ENCODE assay signal across 1 cellular context in the genomic region with DNA sequence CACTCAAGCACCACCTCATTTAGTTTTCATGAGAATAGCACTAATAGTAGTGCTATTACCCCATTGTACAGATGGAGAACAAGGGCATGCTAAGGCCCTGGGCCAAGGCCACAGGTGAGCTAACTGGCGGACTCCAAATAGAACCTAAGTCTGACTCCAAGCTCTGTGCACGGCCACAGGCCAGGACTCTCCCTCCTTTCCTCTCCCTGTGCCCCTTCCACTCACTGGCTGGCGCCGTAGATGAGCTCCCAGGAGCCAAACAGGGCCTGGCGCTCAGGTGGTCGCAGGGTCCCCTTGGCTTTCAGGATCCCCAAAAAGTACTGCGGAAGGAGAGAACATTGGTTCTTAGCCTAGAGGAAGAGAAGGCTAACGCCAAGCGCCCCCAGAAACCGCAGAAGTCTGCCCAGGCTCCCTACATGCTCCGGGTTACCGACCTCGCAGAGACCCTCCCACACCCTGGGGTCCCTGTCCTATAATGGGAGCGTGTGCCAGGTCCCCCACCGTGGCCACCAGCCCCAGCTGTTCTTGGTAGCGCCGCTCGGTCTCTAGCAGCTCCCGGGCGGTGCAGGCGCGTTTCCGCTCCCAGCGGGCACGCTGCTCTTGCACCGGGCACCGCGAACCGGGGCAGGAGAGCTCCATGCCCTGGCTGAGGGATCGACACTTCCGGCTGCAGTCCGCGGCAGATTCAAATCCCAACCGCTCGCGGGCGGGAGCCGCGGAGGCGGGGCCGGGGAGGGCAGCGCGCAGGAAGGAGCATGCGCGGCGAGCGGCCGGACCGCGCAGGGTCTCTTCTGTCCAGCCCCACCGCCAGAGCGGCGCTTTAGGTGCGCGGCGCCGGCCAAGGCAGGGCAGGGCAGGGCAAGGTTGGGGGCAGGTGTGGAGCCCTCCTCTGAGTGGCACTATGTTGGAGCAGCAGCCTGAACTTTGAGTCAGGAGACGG.
A peak's percentile ranks its signal among the peaks of the same experiment; 100 is the strongest.
TF ChIP-seq lines count a peak whose summit lies in the region.

A gene with protein sequence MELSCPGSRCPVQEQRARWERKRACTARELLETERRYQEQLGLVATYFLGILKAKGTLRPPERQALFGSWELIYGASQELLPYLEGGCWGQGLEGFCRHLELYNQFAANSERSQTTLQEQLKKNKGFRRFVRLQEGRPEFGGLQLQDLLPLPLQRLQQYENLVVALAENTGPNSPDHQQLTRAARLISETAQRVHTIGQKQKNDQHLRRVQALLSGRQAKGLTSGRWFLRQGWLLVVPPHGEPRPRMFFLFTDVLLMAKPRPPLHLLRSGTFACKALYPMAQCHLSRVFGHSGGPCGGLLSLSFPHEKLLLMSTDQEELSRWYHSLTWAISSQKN (minus strand): TSS at position 665 of the 940 bp plus-strand sequence. CDS start 26 bp downstream, at position 639.

TF ChIP-seq in HepG2, 621 proteins besides CTCF, POLR2A, EP300 and RAD21 (continued from another document and continues in another):
- TF ChIP-seq, protein P1, sequence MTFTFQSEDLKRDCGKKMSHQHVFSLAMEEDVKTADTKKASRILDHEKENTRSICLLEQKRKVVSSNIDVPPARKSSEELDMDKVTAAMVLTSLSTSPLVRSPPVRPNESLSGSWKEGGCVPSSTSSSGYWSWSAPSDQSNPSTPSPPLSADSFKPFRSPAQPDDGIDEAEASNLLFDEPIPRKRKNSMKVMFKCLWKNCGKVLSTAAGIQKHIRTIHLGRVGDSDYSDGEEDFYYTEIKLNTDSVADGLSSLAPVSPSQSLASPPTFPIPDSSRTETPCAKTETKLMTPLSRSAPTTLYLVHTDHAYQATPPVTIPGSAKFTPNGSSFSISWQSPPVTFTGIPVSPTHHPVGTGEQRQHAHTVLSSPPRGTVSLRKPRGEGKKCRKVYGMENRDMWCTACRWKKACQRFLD (CRISPR knock-in tag; IDR thresholded peaks at IDR 0.05; ENCODE audit: borderline replicate concordance): peak; percentile 66; the same call in 1 of the 2 replicates
- TF ChIP-seq, protein P2, sequence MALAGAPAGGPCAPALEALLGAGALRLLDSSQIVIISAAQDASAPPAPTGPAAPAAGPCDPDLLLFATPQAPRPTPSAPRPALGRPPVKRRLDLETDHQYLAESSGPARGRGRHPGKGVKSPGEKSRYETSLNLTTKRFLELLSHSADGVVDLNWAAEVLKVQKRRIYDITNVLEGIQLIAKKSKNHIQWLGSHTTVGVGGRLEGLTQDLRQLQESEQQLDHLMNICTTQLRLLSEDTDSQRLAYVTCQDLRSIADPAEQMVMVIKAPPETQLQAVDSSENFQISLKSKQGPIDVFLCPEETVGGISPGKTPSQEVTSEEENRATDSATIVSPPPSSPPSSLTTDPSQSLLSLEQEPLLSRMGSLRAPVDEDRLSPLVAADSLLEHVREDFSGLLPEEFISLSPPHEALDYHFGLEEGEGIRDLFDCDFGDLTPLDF (CRISPR knock-in tag; IDR thresholded peaks at IDR 0.05): peak; percentile 99
- TF ChIP-seq ZFP36L1 (CRISPR knock-in tag; IDR thresholded peaks at IDR 0.05) (peak; percentile 93; the same call in 1 of the 2 replicates), ZBTB38 (CRISPR knock-in tag; IDR thresholded peaks at IDR 0.05) (peak; percentile 59; the same call in 1 of the 2 replicates), ZNF782 (CRISPR knock-in tag; IDR thresholded peaks at IDR 0.05; ENCODE audit: borderline replicate concordance) (no peak), LCORL (IDR thresholded peaks at IDR 0.05) (no peak), LCORL (CRISPR knock-in tag; IDR thresholded peaks at IDR 0.05) (peak; percentile 83), ZSCAN22 (CRISPR knock-in tag; IDR thresholded peaks at IDR 0.05) (no peak), ZMAT3 (CRISPR knock-in tag; conservative IDR thresholded peaks at IDR 0.05) (0 out of 2 replicates have a peak, but pooled peaks have one; percentile 48), SOX13 (IDR thresholded peaks at IDR 0.05) (no peak; the same call in 1 of the 2 replicates), SOX13 (CRISPR knock-in tag; conservative IDR thresholded peaks at IDR 0.05 in 1 of 2, IDR thresholded peaks at IDR 0.05 in 1 of 2) (peak in 1 of 2 experiments; percentile 48; a peak in 1 of 4 replicates), ZBTB8A (CRISPR knock-in tag; IDR thresholded peaks at IDR 0.05; ENCODE audit: borderline replicate concordance, low read depth) (no peak), NFYC (CRISPR knock-in tag; IDR thresholded peaks at IDR 0.05) (0 out of 2 replicates have a peak, but pooled peaks have one; percentile 19), ZNF674 (CRISPR knock-in tag; IDR thresholded peaks at IDR 0.05; ENCODE audit: low read depth) (no peak), ZNF432 (CRISPR knock-in tag; IDR thresholded peaks at IDR 0.05; ENCODE audit: borderline replicate concordance) (no peak), ZKSCAN5 (CRISPR knock-in tag; IDR thresholded peaks at IDR 0.05) (no peak), PCBP1 (IDR thresholded peaks at IDR 0.05; ENCODE audit: borderline replicate concordance, low read depth, low read length) (0 out of 2 replicates have a peak, but pooled peaks have one; percentile 39), FOXA3 (CRISPR knock-in tag; IDR thresholded peaks at IDR 0.05) (peak; percentile 56; the same call in 1 of the 2 replicates), ZZZ3 (CRISPR knock-in tag; IDR thresholded peaks at IDR 0.05; ENCODE audit: borderline replicate concordance) (no peak), SMC3 (IDR thresholded peaks at IDR 0.05; ENCODE audit: low read length) (no peak)
- TF ChIP-seq, protein P3, sequence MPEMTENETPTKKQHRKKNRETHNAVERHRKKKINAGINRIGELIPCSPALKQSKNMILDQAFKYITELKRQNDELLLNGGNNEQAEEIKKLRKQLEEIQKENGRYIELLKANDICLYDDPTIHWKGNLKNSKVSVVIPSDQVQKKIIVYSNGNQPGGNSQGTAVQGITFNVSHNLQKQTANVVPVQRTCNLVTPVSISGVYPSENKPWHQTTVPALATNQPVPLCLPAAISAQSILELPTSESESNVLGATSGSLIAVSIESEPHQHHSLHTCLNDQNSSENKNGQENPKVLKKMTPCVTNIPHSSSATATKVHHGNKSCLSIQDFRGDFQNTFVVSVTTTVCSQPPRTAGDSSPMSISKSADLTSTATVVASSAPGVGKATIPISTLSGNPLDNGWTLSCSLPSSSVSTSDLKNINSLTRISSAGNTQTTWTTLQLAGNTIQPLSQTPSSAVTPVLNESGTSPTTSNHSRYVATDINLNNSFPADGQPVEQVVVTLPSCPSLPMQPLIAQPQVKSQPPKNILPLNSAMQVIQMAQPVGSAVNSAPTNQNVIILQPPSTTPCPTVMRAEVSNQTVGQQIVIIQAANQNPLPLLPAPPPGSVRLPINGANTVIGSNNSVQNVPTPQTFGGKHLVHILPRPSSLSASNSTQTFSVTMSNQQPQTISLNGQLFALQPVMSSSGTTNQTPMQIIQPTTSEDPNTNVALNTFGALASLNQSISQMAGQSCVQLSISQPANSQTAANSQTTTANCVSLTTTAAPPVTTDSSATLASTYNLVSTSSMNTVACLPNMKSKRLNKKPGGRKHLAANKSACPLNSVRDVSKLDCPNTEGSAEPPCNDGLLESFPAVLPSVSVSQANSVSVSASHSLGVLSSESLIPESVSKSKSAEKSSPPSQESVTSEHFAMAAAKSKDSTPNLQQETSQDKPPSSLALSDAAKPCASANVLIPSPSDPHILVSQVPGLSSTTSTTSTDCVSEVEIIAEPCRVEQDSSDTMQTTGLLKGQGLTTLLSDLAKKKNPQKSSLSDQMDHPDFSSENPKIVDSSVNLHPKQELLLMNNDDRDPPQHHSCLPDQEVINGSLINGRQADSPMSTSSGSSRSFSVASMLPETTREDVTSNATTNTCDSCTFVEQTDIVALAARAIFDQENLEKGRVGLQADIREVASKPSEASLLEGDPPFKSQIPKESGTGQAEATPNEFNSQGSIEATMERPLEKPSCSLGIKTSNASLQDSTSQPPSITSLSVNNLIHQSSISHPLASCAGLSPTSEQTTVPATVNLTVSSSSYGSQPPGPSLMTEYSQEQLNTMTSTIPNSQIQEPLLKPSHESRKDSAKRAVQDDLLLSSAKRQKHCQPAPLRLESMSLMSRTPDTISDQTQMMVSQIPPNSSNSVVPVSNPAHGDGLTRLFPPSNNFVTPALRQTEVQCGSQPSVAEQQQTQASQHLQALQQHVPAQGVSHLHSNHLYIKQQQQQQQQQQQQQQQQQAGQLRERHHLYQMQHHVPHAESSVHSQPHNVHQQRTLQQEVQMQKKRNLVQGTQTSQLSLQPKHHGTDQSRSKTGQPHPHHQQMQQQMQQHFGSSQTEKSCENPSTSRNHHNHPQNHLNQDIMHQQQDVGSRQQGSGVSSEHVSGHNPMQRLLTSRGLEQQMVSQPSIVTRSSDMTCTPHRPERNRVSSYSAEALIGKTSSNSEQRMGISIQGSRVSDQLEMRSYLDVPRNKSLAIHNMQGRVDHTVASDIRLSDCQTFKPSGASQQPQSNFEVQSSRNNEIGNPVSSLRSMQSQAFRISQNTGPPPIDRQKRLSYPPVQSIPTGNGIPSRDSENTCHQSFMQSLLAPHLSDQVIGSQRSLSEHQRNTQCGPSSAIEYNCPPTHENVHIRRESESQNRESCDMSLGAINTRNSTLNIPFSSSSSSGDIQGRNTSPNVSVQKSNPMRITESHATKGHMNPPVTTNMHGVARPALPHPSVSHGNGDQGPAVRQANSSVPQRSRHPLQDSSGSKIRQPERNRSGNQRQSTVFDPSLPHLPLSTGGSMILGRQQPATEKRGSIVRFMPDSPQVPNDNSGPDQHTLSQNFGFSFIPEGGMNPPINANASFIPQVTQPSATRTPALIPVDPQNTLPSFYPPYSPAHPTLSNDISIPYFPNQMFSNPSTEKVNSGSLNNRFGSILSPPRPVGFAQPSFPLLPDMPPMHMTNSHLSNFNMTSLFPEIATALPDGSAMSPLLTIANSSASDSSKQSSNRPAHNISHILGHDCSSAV (CRISPR knock-in tag; IDR thresholded peaks at IDR 0.05; ENCODE audit: borderline replicate concordance): 0 out of 2 replicates have a peak, but pooled peaks have one; percentile 36
- TF ChIP-seq, protein P4, sequence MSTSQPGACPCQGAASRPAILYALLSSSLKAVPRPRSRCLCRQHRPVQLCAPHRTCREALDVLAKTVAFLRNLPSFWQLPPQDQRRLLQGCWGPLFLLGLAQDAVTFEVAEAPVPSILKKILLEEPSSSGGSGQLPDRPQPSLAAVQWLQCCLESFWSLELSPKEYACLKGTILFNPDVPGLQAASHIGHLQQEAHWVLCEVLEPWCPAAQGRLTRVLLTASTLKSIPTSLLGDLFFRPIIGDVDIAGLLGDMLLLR (CRISPR knock-in tag; IDR thresholded peaks at IDR 0.05): no peak
- TF ChIP-seq, protein P5, sequence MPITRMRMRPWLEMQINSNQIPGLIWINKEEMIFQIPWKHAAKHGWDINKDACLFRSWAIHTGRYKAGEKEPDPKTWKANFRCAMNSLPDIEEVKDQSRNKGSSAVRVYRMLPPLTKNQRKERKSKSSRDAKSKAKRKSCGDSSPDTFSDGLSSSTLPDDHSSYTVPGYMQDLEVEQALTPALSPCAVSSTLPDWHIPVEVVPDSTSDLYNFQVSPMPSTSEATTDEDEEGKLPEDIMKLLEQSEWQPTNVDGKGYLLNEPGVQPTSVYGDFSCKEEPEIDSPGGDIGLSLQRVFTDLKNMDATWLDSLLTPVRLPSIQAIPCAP (CRISPR knock-in tag; IDR thresholded peaks at IDR 0.05; ENCODE audit: low read depth): no peak
- TF ChIP-seq, protein P6, sequence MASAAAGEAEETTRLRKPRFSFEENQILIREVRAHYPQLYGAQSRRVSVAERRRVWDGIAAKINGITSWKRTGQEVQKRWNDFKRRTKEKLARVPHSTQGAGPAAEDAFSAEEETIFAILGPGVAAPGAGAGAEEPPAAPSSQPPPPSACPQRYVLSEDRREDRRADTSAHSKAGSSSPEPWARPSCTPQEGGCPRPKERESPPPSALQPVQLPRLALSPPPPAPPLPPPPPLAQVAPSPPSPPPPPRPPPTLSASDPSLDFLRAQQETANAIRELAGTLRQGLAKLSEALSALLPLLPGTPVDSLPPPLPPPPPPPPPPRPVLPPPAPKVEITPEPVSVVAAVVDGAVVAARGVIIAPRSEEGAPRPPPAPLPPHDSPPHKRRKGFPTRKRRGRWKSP (CRISPR knock-in tag; IDR thresholded peaks at IDR 0.05): peak; percentile 95
- TF ChIP-seq, protein P7, sequence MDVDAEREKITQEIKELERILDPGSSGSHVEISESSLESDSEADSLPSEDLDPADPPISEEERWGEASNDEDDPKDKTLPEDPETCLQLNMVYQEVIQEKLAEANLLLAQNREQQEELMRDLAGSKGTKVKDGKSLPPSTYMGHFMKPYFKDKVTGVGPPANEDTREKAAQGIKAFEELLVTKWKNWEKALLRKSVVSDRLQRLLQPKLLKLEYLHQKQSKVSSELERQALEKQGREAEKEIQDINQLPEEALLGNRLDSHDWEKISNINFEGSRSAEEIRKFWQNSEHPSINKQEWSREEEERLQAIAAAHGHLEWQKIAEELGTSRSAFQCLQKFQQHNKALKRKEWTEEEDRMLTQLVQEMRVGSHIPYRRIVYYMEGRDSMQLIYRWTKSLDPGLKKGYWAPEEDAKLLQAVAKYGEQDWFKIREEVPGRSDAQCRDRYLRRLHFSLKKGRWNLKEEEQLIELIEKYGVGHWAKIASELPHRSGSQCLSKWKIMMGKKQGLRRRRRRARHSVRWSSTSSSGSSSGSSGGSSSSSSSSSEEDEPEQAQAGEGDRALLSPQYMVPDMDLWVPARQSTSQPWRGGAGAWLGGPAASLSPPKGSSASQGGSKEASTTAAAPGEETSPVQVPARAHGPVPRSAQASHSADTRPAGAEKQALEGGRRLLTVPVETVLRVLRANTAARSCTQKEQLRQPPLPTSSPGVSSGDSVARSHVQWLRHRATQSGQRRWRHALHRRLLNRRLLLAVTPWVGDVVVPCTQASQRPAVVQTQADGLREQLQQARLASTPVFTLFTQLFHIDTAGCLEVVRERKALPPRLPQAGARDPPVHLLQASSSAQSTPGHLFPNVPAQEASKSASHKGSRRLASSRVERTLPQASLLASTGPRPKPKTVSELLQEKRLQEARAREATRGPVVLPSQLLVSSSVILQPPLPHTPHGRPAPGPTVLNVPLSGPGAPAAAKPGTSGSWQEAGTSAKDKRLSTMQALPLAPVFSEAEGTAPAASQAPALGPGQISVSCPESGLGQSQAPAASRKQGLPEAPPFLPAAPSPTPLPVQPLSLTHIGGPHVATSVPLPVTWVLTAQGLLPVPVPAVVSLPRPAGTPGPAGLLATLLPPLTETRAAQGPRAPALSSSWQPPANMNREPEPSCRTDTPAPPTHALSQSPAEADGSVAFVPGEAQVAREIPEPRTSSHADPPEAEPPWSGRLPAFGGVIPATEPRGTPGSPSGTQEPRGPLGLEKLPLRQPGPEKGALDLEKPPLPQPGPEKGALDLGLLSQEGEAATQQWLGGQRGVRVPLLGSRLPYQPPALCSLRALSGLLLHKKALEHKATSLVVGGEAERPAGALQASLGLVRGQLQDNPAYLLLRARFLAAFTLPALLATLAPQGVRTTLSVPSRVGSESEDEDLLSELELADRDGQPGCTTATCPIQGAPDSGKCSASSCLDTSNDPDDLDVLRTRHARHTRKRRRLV (CRISPR knock-in tag; IDR thresholded peaks at IDR 0.05): no peak
- TF ChIP-seq, protein P8, sequence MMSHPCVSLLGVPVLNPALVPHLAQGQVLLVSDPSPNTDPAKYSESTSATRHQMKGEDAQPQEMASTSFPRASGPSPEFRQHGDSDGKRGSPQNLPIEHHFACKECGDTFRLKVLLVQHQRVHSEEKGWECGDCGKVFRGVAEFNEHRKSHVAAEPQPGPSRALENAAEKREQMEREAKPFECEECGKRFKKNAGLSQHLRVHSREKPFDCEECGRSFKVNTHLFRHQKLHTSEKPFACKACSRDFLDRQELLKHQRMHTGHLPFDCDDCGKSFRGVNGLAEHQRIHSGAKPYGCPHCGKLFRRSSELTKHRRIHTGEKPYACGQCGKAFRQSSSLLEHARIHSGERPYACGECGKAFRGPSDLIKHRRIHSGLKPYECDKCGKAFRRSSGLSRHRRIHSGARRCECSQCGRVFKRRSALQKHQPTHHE (CRISPR knock-in tag; IDR thresholded peaks at IDR 0.05; ENCODE audit: borderline replicate concordance): peak; percentile 59; the same call in 1 of the 2 replicates
